Comparison of ENCODE assay signal across 19 cellular contexts in genomic region chr10:108452483-108453060, GRCh38.
"Had no signal": no experiment of that assay in that cellular context is flagged by ENCODE, and none has a peak within 500 bp of the region (broad histone marks: within the 10 kb centered on the region; RNA-seq: fewer than 3 reads in every experiment).

No MANE protein-coding gene starts in this region.

- H3K27ac Mint-ChIP-seq: activated naive CD4-positive, alpha-beta T cell treated with anti-CD3 and anti-CD28 coated beads, Interleukin-2, amount 50 U/mL, for 24 hours; activated T-cell treated with anti-CD3 and anti-CD28 coated beads, Interleukin-2, amount 50 U/mL, for 72 hours; T-helper 1 cell treated with Interleukin-12 subunit alpha and Interleukin-12 subunit beta and Interleukin-4 antibody, amounts not matched to agents 30 μg/mL and 1 μg/mL, for 36 hours had no signal

- H3K9me3 ChIP-seq: adrenal gland, lower lobe of right lung, tibial artery had no signal

- H3K36me3 ChIP-seq: adrenal gland, lower lobe of right lung, tibial artery, WERI-Rb-1 had no signal

- H3K4me3 Mint-ChIP-seq: activated naive CD4-positive, alpha-beta T cell treated with anti-CD3 and anti-CD28 coated beads, Interleukin-2, amount 50 U/mL, for 24 hours; activated T-cell treated with anti-CD3 and anti-CD28 coated beads, Interleukin-2, amount 50 U/mL, for 72 hours; T-helper 1 cell treated with Interleukin-12 subunit alpha and Interleukin-12 subunit beta and Interleukin-4 antibody, amounts not matched to agents 30 μg/mL and 1 μg/mL, for 36 hours had no signal

- H3K4me1 Mint-ChIP-seq: activated naive CD4-positive, alpha-beta T cell treated with anti-CD3 and anti-CD28 coated beads, Interleukin-2, amount 50 U/mL, for 24 hours had no signal

- H3K36me3 Mint-ChIP-seq: activated naive CD4-positive, alpha-beta T cell treated with anti-CD3 and anti-CD28 coated beads, Interleukin-2, amount 50 U/mL, for 24 hours had no signal

- H3K27me3 Mint-ChIP-seq: activated naive CD4-positive, alpha-beta T cell treated with anti-CD3 and anti-CD28 coated beads, Interleukin-2, amount 50 U/mL, for 24 hours had no signal

- ATAC-seq: activated T-cell treated with anti-CD3 and anti-CD28 coated beads, Interleukin-2, amount 50 U/mL, for 72 hours; left colon; lower lobe of right lung; stimulated activated naive CD8-positive, alpha-beta T cell treated with anti-CD3 and anti-CD28 coated beads, Interleukin-15, Interleukin-2, amounts not matched to agents 100 U/mL and 50 U/mL, for 24 hours had no signal

- DNase-seq: activated CD4-positive, alpha-beta T cell treated with anti-CD3 and anti-CD28 coated beads for 1 hour; activated gamma-delta T cell; activated T-cell treated with anti-CD3 and anti-CD28 coated beads, Interleukin-2, amount 50 U/mL, for 72 hours; adrenal gland; effector CD4-positive, alpha-beta T cell; glutamatergic neuron; hypothalamus; islet precursor cell; left colon; lower lobe of right lung; midbrain; retina; stimulated activated naive CD8-positive, alpha-beta T cell treated with anti-CD3 and anti-CD28 coated beads, Interleukin-15, Interleukin-2, amounts not matched to agents 100 U/mL and 50 U/mL, for 24 hours; substantia nigra; tibial artery; WERI-Rb-1 had no signal

- H3K4me3 ChIP-seq: adrenal gland, lower lobe of right lung, skin epidermis, tibial artery had no signal

- H3K4me1 ChIP-seq: adrenal gland, lower lobe of right lung, tibial artery had no signal

- H3K27me3 ChIP-seq: adrenal gland, tibial artery had no signal

- H3K27ac ChIP-seq: adrenal gland, lower lobe of right lung, tibial artery, WERI-Rb-1 had no signal
